25 cellular contexts compared by ENCODE assay signal in genomic region chr17:4295686-4296085, GRCh38.
"Had no signal": no experiment of that assay in that cellular context is flagged by ENCODE, and none has a peak within 500 bp of the region (broad histone marks: within the 10 kb centered on the region; RNA-seq: fewer than 3 reads in every experiment).

No MANE protein-coding gene starts in this region.

- H3K36me3 ChIP-seq: prostate gland, uterus had no signal

- H3K9me3 ChIP-seq: gastroesophageal sphincter, heart left ventricle, left lung, prostate gland, sigmoid colon, thoracic aorta, tibial nerve, upper lobe of right lung, uterus had no signal

- H3K4me1 ChIP-seq: left lung, prostate gland, upper lobe of right lung, uterus had no signal

- H3K4me3 Mint-ChIP-seq: endodermal cell; naive thymus-derived CD4-positive, alpha-beta T cell; nephron; stimulated activated naive B cell treated with anti-CD40 and anti-IgM and Interleukin-4, amounts not matched to agents 10 μg/mL and 1 μg/mL and 100 μg/mL, for 72 hours; stimulated activated naive CD8-positive, alpha-beta T cell treated with anti-CD3 and anti-CD28 coated beads, Interleukin-15, Interleukin-2, amounts not matched to agents 100 ng/mL and 50 ng/mL, for 24 hours had no signal

- H3K27me3 ChIP-seq: dorsolateral prefrontal cortex, gastroesophageal sphincter, heart left ventricle, left lung, sigmoid colon, tibial nerve, upper lobe of right lung, uterus had no signal

- H3K4me3 ChIP-seq: dorsolateral prefrontal cortex, gastroesophageal sphincter, heart left ventricle, left lung, prostate gland, sigmoid colon, thoracic aorta, tibial nerve, upper lobe of right lung, uterus had no signal

- H3K9me3 Mint-ChIP-seq: endodermal cell; naive thymus-derived CD4-positive, alpha-beta T cell; nephron; stimulated activated naive B cell treated with anti-CD40 and anti-IgM and Interleukin-4, amounts not matched to agents 10 μg/mL and 1 μg/mL and 100 μg/mL, for 72 hours; stimulated activated naive CD8-positive, alpha-beta T cell treated with anti-CD3 and anti-CD28 coated beads, Interleukin-15, Interleukin-2, amounts not matched to agents 100 ng/mL and 50 ng/mL, for 24 hours had no signal

- H3K27ac Mint-ChIP-seq: endodermal cell; nephron; stimulated activated naive CD8-positive, alpha-beta T cell treated with anti-CD3 and anti-CD28 coated beads, Interleukin-15, Interleukin-2, amounts not matched to agents 100 ng/mL and 50 ng/mL, for 24 hours had no signal

- H3K27me3 Mint-ChIP-seq: naive thymus-derived CD4-positive, alpha-beta T cell; stimulated activated naive B cell treated with anti-CD40 and anti-IgM and Interleukin-4, amounts not matched to agents 10 μg/mL and 1 μg/mL and 100 μg/mL, for 72 hours; stimulated activated naive CD8-positive, alpha-beta T cell treated with anti-CD3 and anti-CD28 coated beads, Interleukin-15, Interleukin-2, amounts not matched to agents 100 ng/mL and 50 ng/mL, for 24 hours had no signal

- DNase-seq: dorsolateral prefrontal cortex; effector CD4-positive, alpha-beta T cell; endodermal cell; foreskin fibroblast; heart left ventricle; hippocampal formation; left cardiac atrium; left lung; mesendoderm; midbrain; naive thymus-derived CD4-positive, alpha-beta T cell; nucleus accumbens; right cardiac atrium; sigmoid colon; stimulated activated CD4-positive, alpha-beta T cell treated with anti-CD3 and anti-CD28 coated beads, Interleukin-4, amount 100 ng/mL, for 4 hours; stimulated activated naive B cell treated with anti-CD40 and anti-IgM and Interleukin-4, amounts not matched to agents 10 μg/mL and 1 μg/mL and 100 μg/mL, for 72 hours; upper lobe of right lung; uterus had no signal

- H3K27ac ChIP-seq: epithelial cell of prostate, gastroesophageal sphincter, heart left ventricle, left lung, prostate gland, sigmoid colon, thoracic aorta, tibial nerve, upper lobe of right lung, uterus had no signal
